In genomic region chr17:73429440-73430164, GRCh38 we compare ENCODE assay signal across 1 cellular context.
TF ChIP-seq lines count a peak whose summit lies in the region.

No MANE protein-coding gene starts in this region.

TF ChIP-seq in HepG2, 621 proteins besides CTCF, POLR2A, EP300 and RAD21 (continued from another document and continues in another):
- 0 out of 2 replicates have a peak, but pooled peaks have one; percentile 24 for TF ChIP-seq ZBTB25 (CRISPR knock-in tag; IDR thresholded peaks at IDR 0.05)
- TF ChIP-seq CHD2 (IDR thresholded peaks at IDR 0.05; ENCODE audit: low read depth, low read length) = no peak
- TF ChIP-seq MXD4 (CRISPR knock-in tag; IDR thresholded peaks at IDR 0.05) = 0 out of 2 replicates have a peak, but pooled peaks have one; percentile 32
- no peak for TF ChIP-seq ZNF432 (CRISPR knock-in tag; IDR thresholded peaks at IDR 0.05; ENCODE audit: borderline replicate concordance)
- no peak for TF ChIP-seq MIER2 (CRISPR knock-in tag; IDR thresholded peaks at IDR 0.05)
- no peak for TF ChIP-seq ARNT2 (CRISPR knock-in tag; IDR thresholded peaks at IDR 0.05; ENCODE audit: low read depth)
- 0 out of 2 replicates have a peak, but pooled peaks have one; percentile 10 for TF ChIP-seq ZFY (CRISPR knock-in tag; IDR thresholded peaks at IDR 0.05)
- 0 out of 2 replicates have a peak, but pooled peaks have one; percentile 28 for TF ChIP-seq ZNF792 (CRISPR knock-in tag; IDR thresholded peaks at IDR 0.05)
- TF ChIP-seq NR1H2 (CRISPR knock-in tag; IDR thresholded peaks at IDR 0.05; ENCODE audit: borderline replicate concordance, low read depth) = no peak
- no peak for TF ChIP-seq HNRNPLL (IDR thresholded peaks at IDR 0.05; ENCODE audit: low read depth, low read length, poor library complexity, severe bottlenecking)
- TF ChIP-seq CCDC6 (CRISPR knock-in tag; IDR thresholded peaks at IDR 0.05) = no peak
- TF ChIP-seq ZXDC (CRISPR knock-in tag; IDR thresholded peaks at IDR 0.05) = no peak
- TF ChIP-seq ZFX (CRISPR knock-in tag; IDR thresholded peaks at IDR 0.05; ENCODE audit: low read depth) = peak; percentile 21; the same call in 1 of the 2 replicates
- TF ChIP-seq ARNT (IDR thresholded peaks at IDR 0.05) = no peak
- TF ChIP-seq ZMYM4 (CRISPR knock-in tag; IDR thresholded peaks at IDR 0.05) = no peak
- TF ChIP-seq NR2F1 (CRISPR knock-in tag; IDR thresholded peaks at IDR 0.05) = no peak
- no peak for TF ChIP-seq ZSCAN12 (CRISPR knock-in tag; IDR thresholded peaks at IDR 0.05)
- TF ChIP-seq MLXIP (CRISPR knock-in tag; IDR thresholded peaks at IDR 0.05; ENCODE audit: borderline replicate concordance) = no peak
- TF ChIP-seq ZFP36 (IDR thresholded peaks at IDR 0.05; ENCODE audit: borderline replicate concordance, low read depth, low read length, partially characterized antibody) = no peak
- TF ChIP-seq FOSL1 (CRISPR knock-in tag; IDR thresholded peaks at IDR 0.05; ENCODE audit: borderline replicate concordance) = no peak
- TF ChIP-seq ELF3 (CRISPR knock-in tag; IDR thresholded peaks at IDR 0.05) = peak; percentile 35; the same call in 1 of the 2 replicates
- no peak for TF ChIP-seq THYN1 (CRISPR knock-in tag; IDR thresholded peaks at IDR 0.05; ENCODE audit: borderline replicate concordance, low read depth)
- 0 out of 2 replicates have a peak, but pooled peaks have one; percentile 8 for TF ChIP-seq SOX5 (CRISPR knock-in tag; IDR thresholded peaks at IDR 0.05; ENCODE audit: borderline replicate concordance)
- no peak for TF ChIP-seq ZNF224 (CRISPR knock-in tag; IDR thresholded peaks at IDR 0.05)
- TF ChIP-seq, protein P1, sequence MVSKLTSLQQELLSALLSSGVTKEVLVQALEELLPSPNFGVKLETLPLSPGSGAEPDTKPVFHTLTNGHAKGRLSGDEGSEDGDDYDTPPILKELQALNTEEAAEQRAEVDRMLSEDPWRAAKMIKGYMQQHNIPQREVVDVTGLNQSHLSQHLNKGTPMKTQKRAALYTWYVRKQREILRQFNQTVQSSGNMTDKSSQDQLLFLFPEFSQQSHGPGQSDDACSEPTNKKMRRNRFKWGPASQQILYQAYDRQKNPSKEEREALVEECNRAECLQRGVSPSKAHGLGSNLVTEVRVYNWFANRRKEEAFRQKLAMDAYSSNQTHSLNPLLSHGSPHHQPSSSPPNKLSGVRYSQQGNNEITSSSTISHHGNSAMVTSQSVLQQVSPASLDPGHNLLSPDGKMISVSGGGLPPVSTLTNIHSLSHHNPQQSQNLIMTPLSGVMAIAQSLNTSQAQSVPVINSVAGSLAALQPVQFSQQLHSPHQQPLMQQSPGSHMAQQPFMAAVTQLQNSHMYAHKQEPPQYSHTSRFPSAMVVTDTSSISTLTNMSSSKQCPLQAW (CRISPR knock-in tag; IDR thresholded peaks at IDR 0.05) = peak; percentile 28; the same call in 1 of the 2 replicates
- no peak for TF ChIP-seq ZBTB42 (CRISPR knock-in tag; IDR thresholded peaks at IDR 0.05)
- TF ChIP-seq, protein P2, sequence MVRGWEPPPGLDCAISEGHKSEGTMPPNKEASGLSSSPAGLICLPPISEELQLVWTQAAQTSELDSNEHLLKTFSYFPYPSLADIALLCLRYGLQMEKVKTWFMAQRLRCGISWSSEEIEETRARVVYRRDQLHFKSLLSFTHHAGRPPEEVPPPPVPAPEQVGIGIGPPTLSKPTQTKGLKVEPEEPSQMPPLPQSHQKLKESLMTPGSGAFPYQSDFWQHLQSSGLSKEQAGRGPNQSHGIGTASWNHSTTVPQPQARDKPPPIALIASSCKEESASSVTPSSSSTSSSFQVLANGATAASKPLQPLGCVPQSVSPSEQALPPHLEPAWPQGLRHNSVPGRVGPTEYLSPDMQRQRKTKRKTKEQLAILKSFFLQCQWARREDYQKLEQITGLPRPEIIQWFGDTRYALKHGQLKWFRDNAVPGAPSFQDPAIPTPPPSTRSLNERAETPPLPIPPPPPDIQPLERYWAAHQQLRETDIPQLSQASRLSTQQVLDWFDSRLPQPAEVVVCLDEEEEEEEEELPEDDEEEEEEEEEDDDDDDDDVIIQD (CRISPR knock-in tag; IDR thresholded peaks at IDR 0.05; ENCODE audit: low read depth) = peak; percentile 27; the same call in 1 of the 2 replicates
- TF ChIP-seq SMC3 (IDR thresholded peaks at IDR 0.05; ENCODE audit: low read length) = peak; percentile 83
- TF ChIP-seq FOSL2 (CRISPR knock-in tag; IDR thresholded peaks at IDR 0.05) = 0 out of 2 replicates have a peak, but pooled peaks have one; percentile 8
- TF ChIP-seq XRCC5 (optimal IDR thresholded peaks at IDR 0.05; ENCODE audit: low read length) = peak; percentile 89
- no peak for TF ChIP-seq NR2F6 (IDR thresholded peaks at IDR 0.05)
- TF ChIP-seq NR2F6 (CRISPR knock-in tag; IDR thresholded peaks at IDR 0.05) = no peak
- no peak for TF ChIP-seq FIP1L1 (IDR thresholded peaks at IDR 0.05; ENCODE audit: borderline replicate concordance, insufficient read depth, low read depth, low read length)
- TF ChIP-seq NONO (IDR thresholded peaks at IDR 0.05) = no peak
- TF ChIP-seq NONO (CRISPR knock-in tag; conservative IDR thresholded peaks at IDR 0.05) = no peak
- TF ChIP-seq ZNF687 (CRISPR knock-in tag; IDR thresholded peaks at IDR 0.05) = peak; percentile 27
- TF ChIP-seq ZNF556 (CRISPR knock-in tag; IDR thresholded peaks at IDR 0.05; ENCODE audit: borderline replicate concordance) = no peak; the same call in 1 of the 2 replicates
- no peak for TF ChIP-seq ZNF296 (CRISPR knock-in tag; conservative IDR thresholded peaks at IDR 0.05)
- no peak for TF ChIP-seq HOXD1 (CRISPR knock-in tag; IDR thresholded peaks at IDR 0.05)
- no peak for TF ChIP-seq ZZZ3 (CRISPR knock-in tag; IDR thresholded peaks at IDR 0.05; ENCODE audit: borderline replicate concordance)
- no peak for TF ChIP-seq NPAS2 (CRISPR knock-in tag; IDR thresholded peaks at IDR 0.05; ENCODE audit: borderline replicate concordance)
- 0 out of 2 replicates have a peak, but pooled peaks have one; percentile 32 for TF ChIP-seq ZBTB7B (CRISPR knock-in tag; IDR thresholded peaks at IDR 0.05)
- no peak for TF ChIP-seq ZNF460 (CRISPR knock-in tag; IDR thresholded peaks at IDR 0.05; ENCODE audit: borderline replicate concordance)
- no peak for TF ChIP-seq HDAC2 (CRISPR knock-in tag; IDR thresholded peaks at IDR 0.05)
- no peak for TF ChIP-seq ZNF891 (CRISPR knock-in tag; IDR thresholded peaks at IDR 0.05)
- TF ChIP-seq NFRKB (IDR thresholded peaks at IDR 0.05) = no peak
- TF ChIP-seq, protein P3, sequence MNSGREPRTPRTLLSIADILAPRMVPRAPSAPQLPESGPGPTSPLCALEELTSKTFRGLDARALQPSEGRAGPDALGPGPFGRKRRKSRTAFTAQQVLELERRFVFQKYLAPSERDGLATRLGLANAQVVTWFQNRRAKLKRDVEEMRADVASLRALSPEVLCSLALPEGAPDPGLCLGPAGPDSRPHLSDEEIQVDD (CRISPR knock-in tag; IDR thresholded peaks at IDR 0.05; ENCODE audit: borderline replicate concordance) = no peak
- no peak for TF ChIP-seq GABPA (IDR thresholded peaks at IDR 0.05; ENCODE audit: low read depth, low read length)
- TF ChIP-seq GABPA (CRISPR knock-in tag; IDR thresholded peaks at IDR 0.05; ENCODE audit: low read depth) = no peak
- TF ChIP-seq BHLHE40 (IDR thresholded peaks at IDR 0.05; ENCODE audit: low read length) = 0 out of 2 replicates have a peak, but pooled peaks have one; percentile 11
- TF ChIP-seq, protein P4, sequence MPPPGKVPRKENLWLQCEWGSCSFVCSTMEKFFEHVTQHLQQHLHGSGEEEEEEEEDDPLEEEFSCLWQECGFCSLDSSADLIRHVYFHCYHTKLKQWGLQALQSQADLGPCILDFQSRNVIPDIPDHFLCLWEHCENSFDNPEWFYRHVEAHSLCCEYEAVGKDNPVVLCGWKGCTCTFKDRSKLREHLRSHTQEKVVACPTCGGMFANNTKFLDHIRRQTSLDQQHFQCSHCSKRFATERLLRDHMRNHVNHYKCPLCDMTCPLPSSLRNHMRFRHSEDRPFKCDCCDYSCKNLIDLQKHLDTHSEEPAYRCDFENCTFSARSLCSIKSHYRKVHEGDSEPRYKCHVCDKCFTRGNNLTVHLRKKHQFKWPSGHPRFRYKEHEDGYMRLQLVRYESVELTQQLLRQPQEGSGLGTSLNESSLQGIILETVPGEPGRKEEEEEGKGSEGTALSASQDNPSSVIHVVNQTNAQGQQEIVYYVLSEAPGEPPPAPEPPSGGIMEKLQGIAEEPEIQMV (CRISPR knock-in tag; IDR thresholded peaks at IDR 0.05; ENCODE audit: low read depth) = no peak
- no peak for TF ChIP-seq ARID3A (IDR thresholded peaks at IDR 0.05; ENCODE audit: low read depth, low read length)
- TF ChIP-seq PAX8 (CRISPR knock-in tag; IDR thresholded peaks at IDR 0.05; ENCODE audit: borderline replicate concordance) = no peak
